Comparison of ENCODE assay signal across 13 cellular contexts in genomic region chr2:109376115-109376514, GRCh38.
DNase-seq lines count a peak whose midpoint lies in the region; ATAC-seq, FAIRE-seq and TF ChIP-seq lines count a peak whose summit lies in the region.
"Had no signal": no experiment of that assay in that cellular context is flagged by ENCODE, and none has a peak within 500 bp of the region (broad histone marks: within the 10 kb centered on the region; RNA-seq: fewer than 3 reads in every experiment).

No MANE protein-coding gene starts in this region.

- no peaks in the 10 kb centered on the region for H3K27me3 ChIP-seq in H9 (ENCODE audit: insufficient read depth, low read length)
- H3K27me3 ChIP-seq in left ventricle myocardium inferior (ENCODE audit: low read depth): no peaks in the 10 kb centered on the region
- H3K27me3 ChIP-seq in stomach: no peaks in the 10 kb centered on the region

- H4K5ac ChIP-seq in H9 (ENCODE audit: insufficient read length, low read depth, low read length): no peak overlapping the region

- ATAC-seq in HG03108 (IDR thresholded peaks at IDR 0.05; ENCODE audit: unreplicated experiment): no peak
- ATAC-seq: T-cell had no signal

- no peak overlapping the region for H3K4me3 Mint-ChIP-seq in H9
- H3K4me3 Mint-ChIP-seq: CD4-positive, alpha-beta T cell; T-cell had no signal

- H3K4me1 ChIP-seq in H9 (ENCODE audit: insufficient read depth, low read length): no peaks in the 10 kb centered on the region
- H3K4me1 ChIP-seq in left ventricle myocardium inferior: peaks cover 31% of the 10 kb centered on the region
- H3K4me1 ChIP-seq in stomach: no peaks in the 10 kb centered on the region

- DNase-seq in H9 (peak; percentile 10), cardiac fibroblast (ENCODE audit: low read depth in 2 of 2) (peak; percentile 5 to 48), left ventricle myocardium inferior (no peak), stomach (peak; percentile 23), GM19239 (ENCODE audit: insufficient read length, low spot score) (no peak), T1000 (lab: John Stamatoyannopoulos, UW) (no peak)
- DNase-seq: NCI-H1048; stimulated activated CD4-positive, alpha-beta T cell treated with anti-CD3 and anti-CD28 coated beads, Interleukin-1b, Interleukin-23, amount 100 ng/mL, for 48 hours had no signal

- H3K9ac ChIP-seq in H9 (ENCODE audit: extremely low read depth, insufficient read length, low read length): no peak overlapping the region

- H3K18ac ChIP-seq in H9 (ENCODE audit: insufficient read length, low read depth, low read length): no peak overlapping the region

- no peak overlapping the region for H2BK5ac ChIP-seq in H9 (ENCODE audit: insufficient read length, low read length)

- TF ChIP-seq CTCF in H9 (conservative IDR thresholded peaks at IDR 0.05) (no peak), cardiac fibroblast (IDR thresholded peaks at IDR 0.05; ENCODE audit: low read depth, low read length) (no peak), left ventricle myocardium inferior (IDR thresholded peaks at IDR 0.05; ENCODE audit: borderline replicate concordance) (no peak), stomach (IDR thresholded peaks at IDR 0.05) (no peak)

- H2BK20ac ChIP-seq in H9 (ENCODE audit: low read depth, low read length, poor library complexity, severe bottlenecking): no peak overlapping the region

- intact Hi-C loops in left ventricle myocardium inferior (cut with micrococcal nuclease) (no loop called here), stomach (cut with DNase I; ENCODE audit: low total_unique reads) (no loop called here)

- H3K27ac Mint-ChIP-seq in H9: no peak overlapping the region
- H3K27ac Mint-ChIP-seq: CD4-positive, alpha-beta T cell; T-cell had no signal

- no peaks in the 10 kb centered on the region for H3K36me3 Mint-ChIP-seq in H9 (ENCODE audit: insufficient read depth in 1 of 3, low read depth in 3 of 3)

- no peaks in the 10 kb centered on the region for H4K20me1 ChIP-seq in H9 (ENCODE audit: control insufficient read depth, insufficient read depth, insufficient read length)

- no peak for FAIRE-seq in GM19239 (lab: Jason Lieb, UNC)
- FAIRE-seq: frontal cortex, keratinocyte had no signal

- no peak overlapping the region for H3K4ac ChIP-seq in H9 (ENCODE audit: low read depth, low read length)

- H3K23ac ChIP-seq in H9 (ENCODE audit: insufficient read length, low read depth, low read length): no peak overlapping the region

- H3K36me3 ChIP-seq in left ventricle myocardium inferior (peaks cover 20% of the 10 kb centered on the region), stomach (peaks cover 0 to 13% (median 7%) of the 10 kb centered on the region in 4 donors)

- no peak overlapping the region for H3T11ph ChIP-seq in H9 (ENCODE audit: low read length)

- no peak overlapping the region for H4K91ac ChIP-seq in H9 (ENCODE audit: insufficient read length, low read depth, low read length)

- H3K79me2 ChIP-seq in H9 (ENCODE audit: insufficient read depth, low read length): no peaks in the 10 kb centered on the region

- H2BK12ac ChIP-seq in H9 (ENCODE audit: insufficient read length, low read depth, low read length): no peak overlapping the region

- no peaks in the 10 kb centered on the region for H3K23me2 ChIP-seq in H9 (ENCODE audit: insufficient read length, low read depth, low read length, poor library complexity, severe bottlenecking)

- no peak overlapping the region for H3K14ac ChIP-seq in H9 (ENCODE audit: insufficient read depth, low read length)

- H3K9me3 ChIP-seq in H9 (ENCODE audit: control insufficient read depth, low read depth, low read length): no peaks in the 10 kb centered on the region
- H3K9me3 ChIP-seq in left ventricle myocardium inferior (replicated peaks): no peaks in the 10 kb centered on the region
- no peaks in the 10 kb centered on the region for H3K9me3 ChIP-seq in stomach

- H2AFZ ChIP-seq in H9 (ENCODE audit: low read length): no peak overlapping the region

- H2BK15ac ChIP-seq in H9 (ENCODE audit: low read depth, low read length): no peak overlapping the region

- TF ChIP-seq POLR2A in stomach (IDR thresholded peaks at IDR 0.05): no peak

- H3K56ac ChIP-seq in H9 (ENCODE audit: insufficient read length, low read depth, low read length): no peak overlapping the region

- H3K4me1 Mint-ChIP-seq in H9: no peaks in the 10 kb centered on the region; a peak in 1 of 4 replicates
- H3K4me1 Mint-ChIP-seq: T-cell had no signal

- H2BK120ac ChIP-seq in H9 (ENCODE audit: low read depth, low read length, poor library complexity, severe bottlenecking): no peak overlapping the region

- H4K8ac ChIP-seq in H9 (replicated peaks; ENCODE audit: insufficient read length, low read depth, low read length): no peak overlapping the region

- WGBS in H9 (ENCODE audit: extremely low coverage, insufficient read length, low lambda C conversion rate): no CpG with 5 or more reads among the region's 7 CpGs
- 60 to 82% (median 62%) methylated on average over 7 of the region's 7 CpGs for WGBS in stomach, 5 donors

- H3K27me3 Mint-ChIP-seq in H9 (ENCODE audit: low read depth): peaks cover 8% of the 10 kb centered on the region
- H3K27me3 Mint-ChIP-seq: CD4-positive, alpha-beta T cell; T-cell had no signal

- H3K4me3 ChIP-seq in cardiac fibroblast (replicated peaks in 1 of 2; ENCODE audit: low read depth in 2 of 2, low read length in 2 of 2) (no peak overlapping the region), left ventricle myocardium inferior (no peak overlapping the region), stomach (no peak overlapping the region)

- H3K9me3 Mint-ChIP-seq in H9: no peaks in the 10 kb centered on the region
- H3K9me3 Mint-ChIP-seq: CD4-positive, alpha-beta T cell; T-cell had no signal

- no peaks in the 10 kb centered on the region for H3K79me1 ChIP-seq in H9 (ENCODE audit: insufficient read depth, low read depth, low read length, poor library complexity, severe bottlenecking)

- no peak overlapping the region for H3K4me2 ChIP-seq in H9 (ENCODE audit: insufficient read depth, insufficient read length, low read length)

- H2AK5ac ChIP-seq in H9 (ENCODE audit: insufficient read length, low read length): no peak overlapping the region

- no peak overlapping the region for H3K27ac ChIP-seq in H9 (ENCODE audit: insufficient read length, low read depth, low read length)
- peak overlapping the region; percentile 45 for H3K27ac ChIP-seq in left ventricle myocardium inferior (replicated peaks)
- no peak overlapping the region for H3K27ac ChIP-seq in stomach

- TF ChIP-seq EP300 in stomach (IDR thresholded peaks at IDR 0.05): no peak

Comparison
In these comparisons a context has a peak if more than half of its experiments do, and no peak if none do; other contexts are left out.
1. DNase-seq: peak in H9 (single experiment), cardiac fibroblast (2 of 2) and stomach (single experiment); none in left ventricle myocardium inferior (single experiment), GM19239 (single experiment) and T1000 (single experiment).